Comparison of ENCODE assay signal across 10 cellular contexts in the genomic region with DNA sequence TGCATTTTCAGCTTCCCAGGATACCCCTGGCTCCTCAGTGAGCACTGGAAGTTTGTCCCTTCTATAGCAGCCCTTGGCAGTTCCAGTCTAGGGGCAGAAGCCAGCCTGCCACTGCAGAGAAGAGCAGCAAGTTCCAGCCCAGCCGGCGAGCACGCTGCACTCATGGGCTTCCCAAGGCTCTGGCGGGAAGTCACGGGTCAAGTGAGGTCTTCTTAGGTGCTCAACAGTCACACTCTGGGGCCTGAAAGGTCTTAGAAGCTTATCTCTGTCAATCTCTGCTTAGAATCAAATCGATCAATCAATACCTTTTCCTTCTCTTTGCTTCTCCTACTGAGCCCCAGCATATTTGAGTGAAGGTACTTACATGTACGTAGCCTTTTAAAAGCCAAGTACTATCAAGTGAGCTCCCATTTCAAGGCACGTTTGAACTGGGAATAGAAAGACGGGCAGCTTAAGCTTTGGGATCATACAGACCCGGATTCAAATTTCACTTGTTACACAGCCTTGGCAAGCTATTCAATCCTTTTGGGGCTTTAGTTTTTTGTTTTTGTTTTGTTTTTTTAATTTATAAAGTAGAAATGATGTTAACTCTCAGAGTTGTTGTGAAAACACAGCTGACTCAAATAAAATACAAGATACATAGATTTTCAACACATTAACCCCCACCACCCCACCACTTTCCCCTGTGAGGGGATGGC.
DNase-seq lines count a peak whose midpoint lies in the region; ATAC-seq, FAIRE-seq and TF ChIP-seq lines count a peak whose summit lies in the region.
"Had no signal": no experiment of that assay in that cellular context is flagged by ENCODE, and none has a peak within 500 bp of the region (broad histone marks: within the 10 kb centered on the region; RNA-seq: fewer than 3 reads in every experiment).

No MANE protein-coding gene starts in this region.

- no peak for ATAC-seq in CD4-positive, CD25-positive, alpha-beta regulatory T cell (ENCODE audit: low read depth in 2 of 2)
- ATAC-seq in HG03097 (IDR thresholded peaks at IDR 0.05; ENCODE audit: low FRiP score, unreplicated experiment), result no peak

- H3K36me3 ChIP-seq in CD4-positive, CD25-positive, alpha-beta regulatory T cell (ENCODE audit: control insufficient read depth, insufficient read depth, low read length), result peaks cover 98% of the 10 kb centered on the region
- H3K36me3 ChIP-seq in neutrophil, result peaks cover 68% of the 10 kb centered on the region

- H3K27me3 ChIP-seq in CD4-positive, CD25-positive, alpha-beta regulatory T cell (ENCODE audit: control insufficient read depth, insufficient read depth, low read length), result no peaks in the 10 kb centered on the region
- H3K27me3 ChIP-seq in neutrophil, result no peaks in the 10 kb centered on the region

- peaks cover 7% of the 10 kb centered on the region for H3K4me1 ChIP-seq in CD4-positive, CD25-positive, alpha-beta regulatory T cell (ENCODE audit: control insufficient read depth, insufficient read depth, low read length, poor library complexity, severe bottlenecking)
- peaks cover 47 to 52% of the 10 kb centered on the region in 2 experiments for H3K4me1 ChIP-seq in neutrophil (ENCODE audit: control insufficient read depth in 1 of 2, insufficient read depth in 1 of 2, low read depth in 1 of 2, low read length in 1 of 2)

- H3K4me3 Mint-ChIP-seq in CD4-positive, CD25-positive, alpha-beta regulatory T cell, result peak overlapping the region in 1 of 4 donors; percentile 7
- H3K4me3 Mint-ChIP-seq: brain had no signal

- TF ChIP-seq CTCF in neutrophil (IDR thresholded peaks at IDR 0.05), result no peak

- H3K27ac Mint-ChIP-seq in CD4-positive, CD25-positive, alpha-beta regulatory T cell, result peak overlapping the region; percentile 43 to 56 (median 46)

- no peak for DNase-seq in CD4-positive, CD25-positive, alpha-beta regulatory T cell
- DNase-seq in RCC 7860 (ENCODE audit: low spot score), result peak; percentile 39
- no peak for DNase-seq in epithelial cell of prostate (ENCODE audit: low read depth, low spot score)
- DNase-seq in superior temporal gyrus (ENCODE audit: extremely low spot score), result no peak
- no peak for DNase-seq in NCI-H1048 (lab: John Stamatoyannopoulos, UW)
- no peak for DNase-seq in T-helper 2 cell
- DNase-seq: MV-4-11 had no signal

- no peak overlapping the region for H3K4me3 ChIP-seq in CD4-positive, CD25-positive, alpha-beta regulatory T cell (ENCODE audit: low read depth, low read length)
- no peak overlapping the region for H3K4me3 ChIP-seq in neutrophil (ENCODE audit: low read depth in 1 of 2, low read length in 1 of 2)

- peak overlapping the region; percentile 48 for H3K27ac ChIP-seq in CD4-positive, CD25-positive, alpha-beta regulatory T cell (ENCODE audit: insufficient read depth, low read length, poor library complexity, severe bottlenecking)
- H3K27ac ChIP-seq in epithelial cell of prostate (peak overlapping the region; percentile 100), neutrophil (peak overlapping the region; percentile 85)

- peaks cover 7 to 68% (median 34%) of the 10 kb centered on the region in 4 donors for H3K4me1 Mint-ChIP-seq in CD4-positive, CD25-positive, alpha-beta regulatory T cell

- FAIRE-seq in RCC 7860 (lab: Jason Lieb, UNC), result no peak

- no peaks in the 10 kb centered on the region for H3K9me3 ChIP-seq in CD4-positive, CD25-positive, alpha-beta regulatory T cell (ENCODE audit: control insufficient read depth in 2 of 2, low read length in 2 of 2)
- no peaks in the 10 kb centered on the region for H3K9me3 ChIP-seq in neutrophil

- H3K9me3 Mint-ChIP-seq in CD4-positive, CD25-positive, alpha-beta regulatory T cell, result no peaks in the 10 kb centered on the region

- peaks cover 54% of the 10 kb centered on the region for H3K36me3 Mint-ChIP-seq in CD4-positive, CD25-positive, alpha-beta regulatory T cell
- H3K36me3 Mint-ChIP-seq: brain had no signal

- no peaks in the 10 kb centered on the region for H3K27me3 Mint-ChIP-seq in CD4-positive, CD25-positive, alpha-beta regulatory T cell

Comparison
In these comparisons a context has a peak if more than half of its experiments do, and no peak if none do; other contexts are left out.
1. H3K27ac ChIP-seq: peak in every context shown above with its lines; median percentile 100 in epithelial cell of prostate; 85 in neutrophil; 48 in CD4-positive, CD25-positive, alpha-beta regulatory T cell.